1 cellular context compared by ENCODE assay signal in the genomic region with DNA sequence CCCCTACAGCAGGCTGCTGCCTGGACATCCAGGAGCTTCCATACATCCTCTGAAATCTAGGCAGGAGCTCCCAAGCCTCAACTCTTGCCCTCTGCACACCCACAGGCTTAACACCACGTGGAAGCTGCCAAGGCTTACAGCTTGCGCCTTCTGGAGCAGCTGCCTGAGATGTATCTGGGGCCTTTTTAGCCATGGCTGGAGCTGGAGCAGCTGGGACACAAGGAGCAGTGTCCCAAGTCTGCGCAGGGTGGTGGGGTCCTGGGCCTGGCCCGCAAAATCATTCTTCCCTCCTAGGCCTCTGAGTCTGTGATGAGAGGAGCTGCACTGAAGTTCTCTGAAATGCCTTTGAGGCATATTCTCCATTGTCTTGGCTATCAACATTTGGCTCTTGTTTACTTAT.
A peak's percentile ranks its signal among the peaks of the same experiment; 100 is the strongest.
TF ChIP-seq lines count a peak whose summit lies in the region.

No MANE protein-coding gene starts in this region.

TF ChIP-seq in H1, 55 proteins besides CTCF, POLR2A, EP300 and RAD21:
- no peak for TF ChIP-seq SAP30 (IDR thresholded peaks at IDR 0.05; ENCODE audit: insufficient read depth, insufficient replicate concordance, low read length)
- TF ChIP-seq, protein P1, sequence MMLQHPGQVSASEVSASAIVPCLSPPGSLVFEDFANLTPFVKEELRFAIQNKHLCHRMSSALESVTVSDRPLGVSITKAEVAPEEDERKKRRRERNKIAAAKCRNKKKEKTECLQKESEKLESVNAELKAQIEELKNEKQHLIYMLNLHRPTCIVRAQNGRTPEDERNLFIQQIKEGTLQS (IDR thresholded peaks at IDR 0.05; ENCODE audit: insufficient read depth, low read depth, low read length), result no peak
- TF ChIP-seq, protein P2, sequence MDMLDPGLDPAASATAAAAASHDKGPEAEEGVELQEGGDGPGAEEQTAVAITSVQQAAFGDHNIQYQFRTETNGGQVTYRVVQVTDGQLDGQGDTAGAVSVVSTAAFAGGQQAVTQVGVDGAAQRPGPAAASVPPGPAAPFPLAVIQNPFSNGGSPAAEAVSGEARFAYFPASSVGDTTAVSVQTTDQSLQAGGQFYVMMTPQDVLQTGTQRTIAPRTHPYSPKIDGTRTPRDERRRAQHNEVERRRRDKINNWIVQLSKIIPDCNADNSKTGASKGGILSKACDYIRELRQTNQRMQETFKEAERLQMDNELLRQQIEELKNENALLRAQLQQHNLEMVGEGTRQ (IDR thresholded peaks at IDR 0.05; ENCODE audit: low read length), result no peak
- no peak for TF ChIP-seq KDM1A (IDR thresholded peaks at IDR 0.05; ENCODE audit: borderline replicate concordance, low read length)
- TF ChIP-seq ASH2L (IDR thresholded peaks at IDR 0.05; ENCODE audit: low read length), result no peak
- TF ChIP-seq RFX5 (IDR thresholded peaks at IDR 0.05; ENCODE audit: borderline replicate concordance, low read depth, low read length), result no peak
- TF ChIP-seq SP1 (IDR thresholded peaks at IDR 0.05; ENCODE audit: low read depth, low read length), result 0 out of 2 replicates have a peak, but pooled peaks have one; percentile 30
- TF ChIP-seq, protein P3, sequence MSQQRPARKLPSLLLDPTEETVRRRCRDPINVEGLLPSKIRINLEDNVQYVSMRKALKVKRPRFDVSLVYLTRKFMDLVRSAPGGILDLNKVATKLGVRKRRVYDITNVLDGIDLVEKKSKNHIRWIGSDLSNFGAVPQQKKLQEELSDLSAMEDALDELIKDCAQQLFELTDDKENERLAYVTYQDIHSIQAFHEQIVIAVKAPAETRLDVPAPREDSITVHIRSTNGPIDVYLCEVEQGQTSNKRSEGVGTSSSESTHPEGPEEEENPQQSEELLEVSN (IDR thresholded peaks at IDR 0.05), result peak; percentile 61; the same call in 1 of the 2 replicates
- no peak for TF ChIP-seq BRCA1 (IDR thresholded peaks at IDR 0.05; ENCODE audit: low read depth, low read length)
- no peak for TF ChIP-seq CBX5 (IDR thresholded peaks at IDR 0.05; ENCODE audit: low read depth, low read length)
- no peak for TF ChIP-seq CREB1 (IDR thresholded peaks at IDR 0.05)
- no peak for TF ChIP-seq BCL11A (IDR thresholded peaks at IDR 0.05; ENCODE audit: low read depth in 2 of 2, low read length in 2 of 2)
- no peak for TF ChIP-seq HDAC2 (IDR thresholded peaks at IDR 0.05; ENCODE audit: borderline replicate concordance in 1 of 2, low read depth in 2 of 2, low read length in 2 of 2)
- no peak for TF ChIP-seq PHF8 (conservative IDR thresholded peaks at IDR 0.05; ENCODE audit: low read depth, low read length)
- TF ChIP-seq, protein P4, sequence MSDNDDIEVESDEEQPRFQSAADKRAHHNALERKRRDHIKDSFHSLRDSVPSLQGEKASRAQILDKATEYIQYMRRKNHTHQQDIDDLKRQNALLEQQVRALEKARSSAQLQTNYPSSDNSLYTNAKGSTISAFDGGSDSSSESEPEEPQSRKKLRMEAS (IDR thresholded peaks at IDR 0.05), result peak; percentile 58; the same call in 1 of the 2 replicates
- TF ChIP-seq, protein P5, sequence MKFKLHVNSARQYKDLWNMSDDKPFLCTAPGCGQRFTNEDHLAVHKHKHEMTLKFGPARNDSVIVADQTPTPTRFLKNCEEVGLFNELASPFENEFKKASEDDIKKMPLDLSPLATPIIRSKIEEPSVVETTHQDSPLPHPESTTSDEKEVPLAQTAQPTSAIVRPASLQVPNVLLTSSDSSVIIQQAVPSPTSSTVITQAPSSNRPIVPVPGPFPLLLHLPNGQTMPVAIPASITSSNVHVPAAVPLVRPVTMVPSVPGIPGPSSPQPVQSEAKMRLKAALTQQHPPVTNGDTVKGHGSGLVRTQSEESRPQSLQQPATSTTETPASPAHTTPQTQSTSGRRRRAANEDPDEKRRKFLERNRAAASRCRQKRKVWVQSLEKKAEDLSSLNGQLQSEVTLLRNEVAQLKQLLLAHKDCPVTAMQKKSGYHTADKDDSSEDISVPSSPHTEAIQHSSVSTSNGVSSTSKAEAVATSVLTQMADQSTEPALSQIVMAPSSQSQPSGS (IDR thresholded peaks at IDR 0.05; ENCODE audit: low read length), result no peak
- TF ChIP-seq BACH1 (IDR thresholded peaks at IDR 0.05; ENCODE audit: low read length), result no peak
